In genomic region chr7:155644971-155645509, GRCh38 we compare ENCODE assay signal across 8 cellular contexts. TPM values are rescaled to one million over a fixed set of nuclear protein-coding genes. Genes with fewer than 3 reads are reported as not detected.
DNase-seq lines count a peak whose midpoint lies in the region; ATAC-seq, FAIRE-seq and TF ChIP-seq lines count a peak whose summit lies in the region.

No MANE protein-coding gene starts in this region.

- H3K36me3 ChIP-seq in NT2/D1 (ENCODE audit: insufficient read depth, insufficient read length, low read length), result peaks cover 42% of the 10 kb centered on the region

- ATAC-seq in GM18861 (IDR thresholded peaks at IDR 0.05; ENCODE audit: unreplicated experiment) (peak; percentile 1), HG03066 (IDR thresholded peaks at IDR 0.05; ENCODE audit: low read depth, unreplicated experiment) (peak; percentile 43)

- CTCF ChIA-PET in AG04450 (lab: Charles Lee), result interaction anchor here (1.6 kb wide), 1 partner anchor 46 kb away, joined by 8 read pairs; no protein-coding TSS in a partner anchor

- no peaks in the 10 kb centered on the region for H3K27me3 Mint-ChIP-seq in osteocyte (ENCODE audit: unreplicated experiment)

- TF ChIP-seq CTCF in AG04450 (IDR thresholded peaks at IDR 0.05; ENCODE audit: low read depth, low read length) (no peak), osteocyte (IDR thresholded peaks at IDR 0.05) (no peak)

- POLR2A ChIA-PET in AG04450 (lab: Yijun Ruan, JAX), result no interaction called here

- DNase-seq in AG04450 (ENCODE audit: low read depth, low spot score) (no peak), NT2/D1 (ENCODE audit: low read depth, low spot score) (peak; percentile 22), glomerular visceral epithelial cell (ENCODE audit: extremely low spot score) (peak; percentile 31), osteocyte (ENCODE audit: extremely low spot score, unreplicated experiment) (no peak), urothelium cell line (ENCODE audit: low spot score) (peak; percentile 3)
- peak; percentile 46 for DNase-seq in activated naive CD4-positive, alpha-beta T cell treated with Interleukin-2 at 50 U/mL for 16 hours

- peaks cover 27% of the 10 kb centered on the region for H3K4me1 Mint-ChIP-seq in osteocyte (ENCODE audit: unreplicated experiment)

- peak overlapping the region; percentile 95 for H3K27ac Mint-ChIP-seq in osteocyte (ENCODE audit: unreplicated experiment)

- peak overlapping the region; percentile 94 for H3K4me3 Mint-ChIP-seq in osteocyte (ENCODE audit: unreplicated experiment)

- peaks cover 56% of the 10 kb centered on the region for H3K36me3 Mint-ChIP-seq in osteocyte (ENCODE audit: unreplicated experiment)

- H3K9me3 Mint-ChIP-seq in osteocyte (ENCODE audit: unreplicated experiment), result peaks cover 37% of the 10 kb centered on the region

- FAIRE-seq in urothelium cell line (lab: Jason Lieb, UNC), result no peak

- peak overlapping the region; percentile 88 for H3K27ac ChIP-seq in AG04450 (ENCODE audit: low read depth, low read length)

- H3K9me3 ChIP-seq in AG04450 (ENCODE audit: control insufficient read depth, insufficient read depth, low read length) (peaks cover 10% of the 10 kb centered on the region; the same call in 1 of the 2 replicates), NT2/D1 (ENCODE audit: insufficient read depth, low read length) (peaks cover 29% of the 10 kb centered on the region)

- no peaks in the 10 kb centered on the region for H3K4me1 ChIP-seq in NT2/D1 (ENCODE audit: insufficient read depth, insufficient read length)

- H3K4me3 ChIP-seq in AG04450 (ENCODE audit: low read depth, low read length), result peak overlapping the region; percentile 95
- peak overlapping the region; percentile 89 for H3K4me3 ChIP-seq in NT2/D1 (ENCODE audit: insufficient read length, low read depth)

- H3K27me3 ChIP-seq in AG04450 (ENCODE audit: control insufficient read depth, insufficient read depth, low read length) (no peaks in the 10 kb centered on the region), NT2/D1 (ENCODE audit: insufficient read depth, insufficient read length) (no peaks in the 10 kb centered on the region)

- peak overlapping the region; percentile 97 for H3K9ac ChIP-seq in NT2/D1 (ENCODE audit: insufficient read length, low read depth)

RNA-seq across cellular contexts. Expression of gene RBM33, which starts 0.6 kb away (rescaled TPM):
- polyA plus RNA-seq in AG04450 (2011; rRNA removed), result 8.3 and 9.5 TPM in 2 replicates
- polyA minus RNA-seq in AG04450 (2011; rRNA and poly(A)+ RNA removed), result 21.4 and 28.5 TPM in 2 replicates
- 52.4 and 57.3 TPM in 2 replicates for total RNA-seq in osteocyte

Comparison
In these comparisons a context has a peak if more than half of its experiments do, and no peak if none do; other contexts are left out.
1. DNase-seq: peak in NT2/D1 (single experiment), activated naive CD4-positive, alpha-beta T cell treated with Interleukin-2 at 50 U/mL for 16 hours (single experiment), glomerular visceral epithelial cell (single experiment) and urothelium cell line (single experiment); none in AG04450 (single experiment) and osteocyte (single experiment).